ENCODE assay signal across 23 cellular contexts in the genomic region with DNA sequence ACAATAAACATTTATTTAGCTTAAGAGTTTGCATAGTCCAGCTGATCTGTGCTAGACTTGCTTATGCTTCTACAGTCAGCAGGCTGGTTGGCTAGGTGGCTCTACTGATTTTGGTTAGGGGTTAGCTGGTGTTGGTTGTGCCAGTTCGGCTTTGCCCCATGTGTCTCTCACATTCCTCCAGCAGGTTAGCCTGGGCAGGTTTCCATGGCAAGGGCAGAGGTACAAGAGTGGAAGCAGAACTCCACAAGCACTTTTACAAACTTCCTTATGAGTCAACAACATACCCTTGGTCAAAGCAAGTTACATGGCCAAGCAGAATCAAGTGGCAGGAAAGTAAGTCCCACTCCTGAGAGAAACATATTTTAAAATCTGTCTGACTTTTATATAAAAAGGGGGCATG.
DNase-seq lines count a peak whose midpoint lies in the region; ATAC-seq, FAIRE-seq and TF ChIP-seq lines count a peak whose summit lies in the region.
"Had no signal": no experiment of that assay in that cellular context is flagged by ENCODE, and none has a peak within 500 bp of the region (broad histone marks: within the 10 kb centered on the region; RNA-seq: fewer than 3 reads in every experiment).

No MANE protein-coding gene starts in this region.

- in situ Hi-C loops in GM13977 (cut with MboI; ENCODE audit: low pct_unique_long_range_greater_than_20kb, low sequenced_read_pairs, unreplicated experiment), result no loop called here

- no peak overlapping the region for H3K27ac ChIP-seq in lower lobe of right lung
- H3K27ac ChIP-seq in upper lobe of right lung, result no peak overlapping the region
- H3K27ac ChIP-seq: BLaER1, HL-60 had no signal

- no peaks in the 10 kb centered on the region for H3K27me3 ChIP-seq in bronchial epithelial cell (ENCODE audit: control insufficient read depth, insufficient read depth, low read length)
- no peaks in the 10 kb centered on the region for H3K27me3 ChIP-seq in lower lobe of right lung (ENCODE audit: low read depth)
- H3K27me3 ChIP-seq in upper lobe of right lung, result no peaks in the 10 kb centered on the region
- H3K27me3 ChIP-seq: BLaER1 had no signal

- no peaks in the 10 kb centered on the region for H3K4me1 ChIP-seq in lower lobe of right lung
- H3K4me1 ChIP-seq in upper lobe of right lung, result no peaks in the 10 kb centered on the region
- H3K4me1 ChIP-seq: Caco-2 had no signal

- intact Hi-C loops in lower lobe of right lung (cut with DNase I) (no loop called here), upper lobe of right lung (cut with DNase I) (no loop called here)

- ATAC-seq in lower lobe of right lung (peak; percentile 67 to 72), upper lobe of right lung (peak; percentile 80)
- ATAC-seq: HepG2 had no signal

- H3K4me3 ChIP-seq in bronchial epithelial cell (ENCODE audit: low read depth, low read length) (no peak overlapping the region), lower lobe of right lung (no peak overlapping the region), upper lobe of right lung (no peak overlapping the region)
- H3K4me3 ChIP-seq: BLaER1 had no signal

- no peak for FAIRE-seq in bronchial epithelial cell (lab: Jason Lieb, UNC)
- no peak for FAIRE-seq in RCC 7860 (lab: Jason Lieb, UNC)
- FAIRE-seq: HepG2 had no signal

- no peaks in the 10 kb centered on the region for H3K36me3 ChIP-seq in bronchial epithelial cell (ENCODE audit: control insufficient read depth, insufficient read depth, low read length)
- no peaks in the 10 kb centered on the region for H3K36me3 ChIP-seq in lower lobe of right lung
- no peaks in the 10 kb centered on the region for H3K36me3 ChIP-seq in upper lobe of right lung
- H3K36me3 ChIP-seq: BLaER1 had no signal

- TF ChIP-seq CTCF in bronchial epithelial cell (IDR thresholded peaks at IDR 0.05; ENCODE audit: insufficient read depth, low read length, severe bottlenecking) (no peak), lower lobe of right lung (IDR thresholded peaks at IDR 0.05) (no peak), upper lobe of right lung (IDR thresholded peaks at IDR 0.05) (no peak), GM13977 (IDR thresholded peaks at IDR 0.05; ENCODE audit: extremely low read depth, insufficient read depth, missing control alignments) (no peak)

- DNase-seq in M059J (ENCODE audit: low read depth) (peak; percentile 20), bronchial epithelial cell (ENCODE audit: low read depth) (peak; percentile 12), lower lobe of right lung (peak; percentile 51), upper lobe of right lung (no peak), RCC 7860 (ENCODE audit: low spot score) (no peak), GM13977 (ENCODE audit: low spot score) (no peak), nucleus accumbens (lab: John Stamatoyannopoulos, UW) (no peak)
- DNase-seq: ACHN; Caco-2; CD4-positive, alpha-beta memory T cell; DMS 273 treated with DMSO at 0.1 percent for 48 hours; H7; HFFc6; KG1; NCI-H1092 treated with DMSO at 0.1 percent for 48 hours; NCI-H446; NCI-H526 treated with DMSO at 0.1 percent for 48 hours; RPMI8226; SHP77; SW 1271 had no signal

- H3K9me3 ChIP-seq in lower lobe of right lung (no peaks in the 10 kb centered on the region), upper lobe of right lung (no peaks in the 10 kb centered on the region)
- H3K9me3 ChIP-seq: Caco-2 had no signal

Comparison
In these comparisons a context has a peak if more than half of its experiments do, and no peak if none do; other contexts are left out.
1. DNase-seq: peak in M059J (single experiment), bronchial epithelial cell (single experiment) and lower lobe of right lung (single experiment); none in upper lobe of right lung (single experiment), RCC 7860 (single experiment), GM13977 (single experiment) and nucleus accumbens (0 of 56).